10 cellular contexts compared by ENCODE assay signal in genomic region chr19:10115392-10116084, GRCh38. TPM values are rescaled to one million over a fixed set of nuclear protein-coding genes. Genes with fewer than 3 reads are reported as not detected.
DNase-seq lines count a peak whose midpoint lies in the region; ATAC-seq, FAIRE-seq and TF ChIP-seq lines count a peak whose summit lies in the region.
"Had no signal": no experiment of that assay in that cellular context is flagged by ENCODE, and none has a peak within 500 bp of the region (broad histone marks: within the 10 kb centered on the region; RNA-seq: fewer than 3 reads in every experiment).

No MANE protein-coding gene starts in this region.

- H3K18ac ChIP-seq in H1 (ENCODE audit: extremely low read depth, low read length), result no peak overlapping the region

- no peak overlapping the region for H3K27ac ChIP-seq in A549
- no peak overlapping the region for H3K27ac ChIP-seq in H1 (ENCODE audit: low read depth, low read length)
- H3K27ac ChIP-seq: KMS-11 had no signal

- FAIRE-seq in A549 (lab: Jason Lieb, UNC) (no peak), D721Med (lab: Jason Lieb, UNC) (no peak), H1 (lab: Jason Lieb, UNC) (no peak)

- no peak overlapping the region for H3K56ac ChIP-seq in H1 (replicated peaks; ENCODE audit: insufficient read length, low read depth, low read length)

- no peak overlapping the region for H2BK12ac ChIP-seq in H1 (ENCODE audit: low read depth, low read length)

- peaks cover 5% of the 10 kb centered on the region for H3K23me2 ChIP-seq in H1 (ENCODE audit: low read depth, low read length)

- H3K79me2 ChIP-seq in H1 (ENCODE audit: control insufficient read depth in 1 of 2, insufficient read depth in 2 of 2, low read length in 2 of 2), result peaks cover 0 to 12% of the 10 kb centered on the region in 2 experiments; a peak in 2 of 4 replicates

- WGBS in A549 (ENCODE audit: missing lambda C conversion rate), result 94% methylated on average over 30 of the region's 45 CpGs
- WGBS in H1 (ENCODE audit: extremely low coverage in 1 of 2, insufficient coverage in 1 of 2, insufficient read length in 1 of 2, insufficient replicate concordance in 2 of 2, low coverage in 1 of 2, low lambda C conversion rate in 2 of 2, missing lambda C conversion rate in 1 of 2), 2 experiments, result 95% methylated on average over 45 of the region's 45 CpGs; no CpG with 5 or more reads in 1 of the 2 experiments

- no peak overlapping the region for H3K4ac ChIP-seq in H1 (replicated peaks; ENCODE audit: insufficient read length, low read depth, low read length)

- no peak for TF ChIP-seq POLR2A in A549 (IDR thresholded peaks at IDR 0.05; ENCODE audit: low read length)
- peak; percentile 53 for TF ChIP-seq POLR2A in Raji (IDR thresholded peaks at IDR 0.05; ENCODE audit: insufficient read depth, low read depth, low read length)
- TF ChIP-seq POLR2A in H1 (IDR thresholded peaks at IDR 0.05; ENCODE audit: control extremely low read depth in 1 of 2, low read depth in 2 of 2, low read length in 2 of 2), result peak in 1 of 2 experiments; percentile 76

- ATAC-seq in A549 (peak in 1 of 2 experiments; percentile 1; a peak in 1 of 6 replicates), omental fat pad (ENCODE audit: low FRiP score) (no peak), HG03045 (IDR thresholded peaks at IDR 0.05; ENCODE audit: unreplicated experiment) (no peak)

- no peak overlapping the region for H2BK5ac ChIP-seq in H1 (ENCODE audit: low read depth, low read length)

- H3K9me3 ChIP-seq in A549 (no peaks in the 10 kb centered on the region), H1 (ENCODE audit: insufficient read depth in 2 of 2, low read depth in 1 of 2, low read length in 1 of 2) (no peaks in the 10 kb centered on the region)

- 0 out of 2 replicates have a peak, but pooled peaks cover 2% of the 10 kb centered on the region for H3K79me1 ChIP-seq in H1 (ENCODE audit: low read depth, low read length)

- no peak overlapping the region for H3K14ac ChIP-seq in H1 (ENCODE audit: insufficient read length)

- H3K36me3 ChIP-seq in H1 (ENCODE audit: control insufficient read depth in 2 of 4, insufficient read depth in 4 of 4, low read length in 3 of 4), result peaks cover 29 to 48% (median 38%) of the 10 kb centered on the region in 4 experiments

- CTCF ChIA-PET in A549 (lab: Yijun Ruan, JAX), result interaction anchor here (1.1 to 2.7 kb wide), 5 partner anchors 9 to 302 kb away, joined by 3 to 8 read pairs (median 4); partner anchors contain the start of genes ANGPTL6 and PPAN
- CTCF ChIA-PET in H1 (lab: Charles Lee; ENCODE audit: partially characterized antibody), result interaction anchor here (0.9 to 3.5 kb wide), 9 partner anchors 9 to 276 kb away, joined by 3 to 18 read pairs (median 4); partner anchors contain the start of gene PPAN
- CTCF ChIA-PET in GM10248 (lab: Yijun Ruan, JAX), result interaction anchor here (1.1 to 11.7 kb wide), 4 partner anchors 15 to 185 kb away, joined by 3 to 163 read pairs (median 6); partner anchors contain the start of gene ANGPTL6

- H2BK20ac ChIP-seq in H1 (ENCODE audit: low read length), result no peak overlapping the region

- DNase-seq in A549 (ENCODE audit: low read depth in 1 of 2, low spot score in 1 of 2) (no peak), D721Med (ENCODE audit: insufficient read length, low spot score) (peak; percentile 1), H1 (ENCODE audit: low read depth in 1 of 2, low spot score in 2 of 2) (no peak), omental fat pad (ENCODE audit: low spot score) (no peak), GM10248 (ENCODE audit: extremely low spot score) (no peak), NK-92 (lab: John Stamatoyannopoulos, UW; ENCODE audit: unreplicated experiment) (no peak)
- DNase-seq: NCI-H2029 had no signal

- no peak overlapping the region for H2BK15ac ChIP-seq in H1 (ENCODE audit: low read length)

- H4K5ac ChIP-seq in H1 (ENCODE audit: insufficient read length, low read depth, low read length), result no peak overlapping the region

- TF ChIP-seq RAD21 in A549 (conservative IDR thresholded peaks at IDR 0.05 in 1 of 2, IDR thresholded peaks at IDR 0.05 in 1 of 2) (no peak), H1 (IDR thresholded peaks at IDR 0.05 in 1 of 2, conservative IDR thresholded peaks at IDR 0.05 in 1 of 2; ENCODE audit: low read depth in 2 of 2, low read length in 2 of 2) (no peak)

- TF ChIP-seq CTCF in A549 (IDR thresholded peaks at IDR 0.05) (no peak), D721Med (IDR thresholded peaks at IDR 0.05; ENCODE audit: insufficient read depth, missing control alignments) (no peak), H1 (IDR thresholded peaks at IDR 0.05; ENCODE audit: control extremely low read depth in 1 of 3, insufficient read depth in 1 of 3, low read depth in 1 of 3, low read length in 3 of 3) (no peak), omental fat pad (IDR thresholded peaks at IDR 0.05) (no peak), GM10248 (IDR thresholded peaks at IDR 0.05; ENCODE audit: control extremely low read depth, extremely low read depth, low read depth, missing control alignments) (no peak)

- no peak overlapping the region for H2AK5ac ChIP-seq in H1 (ENCODE audit: low read depth, low read length)

- no peak overlapping the region for H4K91ac ChIP-seq in H1 (replicated peaks; ENCODE audit: insufficient read length, low read length)

- H3K4me2 ChIP-seq in A549 (no peak overlapping the region), H1 (ENCODE audit: insufficient read depth in 1 of 2, low read depth in 2 of 2, low read length in 2 of 2) (no peak overlapping the region)
- H3K4me2 ChIP-seq: KMS-11 had no signal

- no peak overlapping the region for H3K9ac ChIP-seq in H1 (replicated peaks in 1 of 4; ENCODE audit: extremely low read depth in 1 of 4, low read depth in 3 of 4, low read length in 3 of 4)
- H3K9ac ChIP-seq: KMS-11 had no signal

- H2BK120ac ChIP-seq in H1 (replicated peaks; ENCODE audit: low read depth, low read length), result no peak overlapping the region

- POLR2A ChIA-PET in A549 (lab: Yijun Ruan, JAX), result interaction anchor here (0.6 to 1.0 kb wide), 2 partner anchors 9 to 250 kb away, joined by 3 to 9 read pairs; no protein-coding TSS in a partner anchor
- POLR2A ChIA-PET in H1 (lab: Charles Lee; ENCODE audit: partially characterized antibody), result interaction anchor here (0.6 to 29.1 kb wide), 19 partner anchors 6 to 368 kb away, joined by 3 to 412 read pairs (median 4); partner anchors contain the start of genes ANGPTL6, EIF3G, ICAM4 and MRPL4
- POLR2A ChIA-PET in GM10248 (lab: Yijun Ruan, JAX), result interaction anchor here (0.9 to 2.3 kb wide), 4 partner anchors 8 to 156 kb away, joined by 3 to 22 read pairs (median 6); partner anchors contain the start of gene PPAN

- no peak overlapping the region for H2AFZ ChIP-seq in H1 (ENCODE audit: low read length)

- H3K27me3 ChIP-seq in H1 (replicated peaks in 1 of 4; ENCODE audit: control insufficient read depth in 3 of 4, extremely low read depth in 1 of 4, insufficient read depth in 3 of 4, low read length in 3 of 4), result no peaks in the 10 kb centered on the region

- H3K4me3 ChIP-seq in A549 (no peak overlapping the region), H1 (ENCODE audit: extremely low read depth in 1 of 4, insufficient read depth in 2 of 4, low read depth in 3 of 4, low read length in 4 of 4) (no peak overlapping the region)

- peaks cover 16 to 26% of the 10 kb centered on the region in 2 experiments for H4K20me1 ChIP-seq in H1 (replicated peaks in 1 of 2; ENCODE audit: control insufficient read depth in 1 of 2, insufficient read depth in 2 of 2, low read length in 2 of 2)

- no peak overlapping the region for H3K23ac ChIP-seq in H1 (ENCODE audit: insufficient read length)

- peak overlapping the region; percentile 63; the same call in 1 of the 2 replicates for H4K8ac ChIP-seq in H1 (ENCODE audit: extremely low read depth, insufficient read depth, low read length)

- no peak for TF ChIP-seq EP300 in A549 (IDR thresholded peaks at IDR 0.05)
- TF ChIP-seq EP300 in H1 (IDR thresholded peaks at IDR 0.05; ENCODE audit: borderline replicate concordance in 1 of 2, low read depth in 2 of 2, low read length in 2 of 2), result no peak

- H3K4me1 ChIP-seq in A549 (peaks cover 26% of the 10 kb centered on the region; the same call in 2 of the 3 replicates), H1 (replicated peaks in 1 of 4; ENCODE audit: control insufficient read depth in 3 of 4, insufficient read depth in 4 of 4, low read length in 3 of 4) (peaks cover 0 to 7% (median 1%) of the 10 kb centered on the region in 4 experiments; a peak in 2 of 7 replicates)

RNA-seq across cellular contexts. Expression of gene P2RY11, which starts 4.0 kb away (rescaled TPM):
- 1.9 and 2.3 TPM in 2 replicates for polyA plus RNA-seq in A549 (2011; rRNA removed)
- polyA plus RNA-seq in A549 (2012; cell fraction: cytosol; rRNA removed), result 3.6 and 5.1 TPM in 2 replicates
- polyA plus RNA-seq in A549 (2012; cell fraction: nucleus; rRNA removed), result 29.9 and 47.2 TPM in 2 replicates
- 5.8 to 9.0 TPM (median 6.4 TPM) in 3 replicates for polyA plus RNA-seq in A549 (2017; fragmentation: RNase III; extraction: RNeasy Plus Mini Kit Qiagen cat#74134 plus additional on column Dnase treatment)
- 2.6 and 3.1 TPM in 2 replicates for polyA minus RNA-seq in A549 (2011; rRNA and poly(A)+ RNA removed)
- total RNA-seq in H1 (2021; fragmentation: NEBNext Ultra II Directional; extraction: Animal tissue kit (Norgen Biotek cat#: 25700)), result 17.8 and 18.0 TPM in 2 replicates
- polyA plus RNA-seq in H1 (2011; rRNA removed), result 9.2 and 16.2 TPM in 2 replicates
- polyA plus RNA-seq in H1 (2011; cell fraction: cytosol; rRNA removed), result 12.6 TPM
- 21.5 TPM for polyA plus RNA-seq in H1 (2011; cell fraction: nucleus; rRNA removed)
- polyA plus RNA-seq in H1 (2012, experiment 1 of 2), result 11.8 to 21.7 TPM (median 15.7 TPM) in 4 replicates
- 3.7 TPM for polyA plus RNA-seq in H1 (2012, experiment 2 of 2)
- 8.5 TPM for polyA plus RNA-seq in H1 (2013, experiment 1 of 2)
- polyA plus RNA-seq in H1 (2013, experiment 2 of 2), result 6.9 TPM
- polyA minus RNA-seq in H1 (2011; rRNA and poly(A)+ RNA removed), result 5.6 and 6.6 TPM in 2 replicates
- 9.8 TPM for polyA minus RNA-seq in H1 (2011; cell fraction: cytosol; rRNA and poly(A)+ RNA removed)
- polyA minus RNA-seq in H1 (2011; cell fraction: nucleus; rRNA and poly(A)+ RNA removed), result 11.3 TPM
- 10 to 100 TPM in 1 of 4 donors, 1 to 10 TPM in 3; 2.7 to 18.7 (median 4.7) TPM for total RNA-seq in omental fat pad

RNA-seq across cellular contexts. Expression of gene EIF3G, which starts 4.2 kb away (rescaled TPM):
- polyA plus RNA-seq in A549 (2011; rRNA removed), result 60.9 and 81.6 TPM in 2 replicates
- polyA plus RNA-seq in A549 (2012; cell fraction: cytosol; rRNA removed), result 184 and 200 TPM in 2 replicates
- polyA plus RNA-seq in A549 (2012; cell fraction: nucleus; rRNA removed), result 525 and 617 TPM in 2 replicates
- 147 to 160 TPM (median 151 TPM) in 3 replicates for polyA plus RNA-seq in A549 (2017; fragmentation: RNase III; extraction: RNeasy Plus Mini Kit Qiagen cat#74134 plus additional on column Dnase treatment)
- polyA minus RNA-seq in A549 (2011; rRNA and poly(A)+ RNA removed), result 35.9 and 38.4 TPM in 2 replicates
- total RNA-seq in H1 (2021; fragmentation: NEBNext Ultra II Directional; extraction: Animal tissue kit (Norgen Biotek cat#: 25700)), result 281 and 284 TPM in 2 replicates
- 238 and 426 TPM in 2 replicates for polyA plus RNA-seq in H1 (2011; rRNA removed)
- 329 TPM for polyA plus RNA-seq in H1 (2011; cell fraction: cytosol; rRNA removed)
- 840 TPM for polyA plus RNA-seq in H1 (2011; cell fraction: nucleus; rRNA removed)
- polyA plus RNA-seq in H1 (2012, experiment 1 of 2), result 178 to 323 TPM (median 308 TPM) in 4 replicates
- 313 TPM for polyA plus RNA-seq in H1 (2012, experiment 2 of 2)
- polyA plus RNA-seq in H1 (2013, experiment 1 of 2), result 193 TPM
- 175 TPM for polyA plus RNA-seq in H1 (2013, experiment 2 of 2)
- 49.5 and 65.1 TPM in 2 replicates for polyA minus RNA-seq in H1 (2011; rRNA and poly(A)+ RNA removed)
- polyA minus RNA-seq in H1 (2011; cell fraction: cytosol; rRNA and poly(A)+ RNA removed), result 92.7 TPM
- 110 TPM for polyA minus RNA-seq in H1 (2011; cell fraction: nucleus; rRNA and poly(A)+ RNA removed)
- total RNA-seq in omental fat pad, result 100 to 1,000 TPM; 223 to 282 (median 242) TPM

RNA-seq across cellular contexts. Expression of gene PPAN, which starts 9.4 kb away (rescaled TPM):
- polyA plus RNA-seq in A549 (2011; rRNA removed) (26.6 and 30.8 TPM in 2 replicates), A549 (2017; fragmentation: RNase III; extraction: RNeasy Plus Mini Kit Qiagen cat#74134 plus additional on column Dnase treatment) (64.0 to 68.1 TPM (median 65.0 TPM) in 3 replicates), H1 (2011; rRNA removed) (48.8 and 74.7 TPM in 2 replicates)
- 62.0 and 66.6 TPM in 2 replicates for polyA plus RNA-seq in A549 (2012; cell fraction: cytosol; rRNA removed)
- polyA plus RNA-seq in A549 (2012; cell fraction: nucleus; rRNA removed), result 125 and 154 TPM in 2 replicates
- polyA minus RNA-seq in A549 (2011; rRNA and poly(A)+ RNA removed), result 114 and 119 TPM in 2 replicates
- total RNA-seq in H1 (2021; fragmentation: NEBNext Ultra II Directional; extraction: Animal tissue kit (Norgen Biotek cat#: 25700)), result 72.6 and 74.4 TPM in 2 replicates
- 72.1 TPM for polyA plus RNA-seq in H1 (2011; cell fraction: cytosol; rRNA removed)
- polyA plus RNA-seq in H1 (2011; cell fraction: nucleus; rRNA removed), result 93.6 TPM
- 38.2 to 69.3 TPM (median 62.8 TPM) in 4 replicates for polyA plus RNA-seq in H1 (2012, experiment 1 of 2)
- polyA plus RNA-seq in H1 (2012, experiment 2 of 2), result 41.6 TPM
- 41.1 TPM for polyA plus RNA-seq in H1 (2013, experiment 1 of 2)
- polyA plus RNA-seq in H1 (2013, experiment 2 of 2), result 37.0 TPM
- 54.9 and 96.9 TPM in 2 replicates for polyA minus RNA-seq in H1 (2011; rRNA and poly(A)+ RNA removed)
- 52.8 TPM for polyA minus RNA-seq in H1 (2011; cell fraction: cytosol; rRNA and poly(A)+ RNA removed)
- polyA minus RNA-seq in H1 (2011; cell fraction: nucleus; rRNA and poly(A)+ RNA removed), result 45.3 TPM
- 10 to 100 TPM; 25.0 to 79.7 (median 32.0) TPM for total RNA-seq in omental fat pad

RNA-seq across cellular contexts. Expression of gene ANGPTL6, which starts 13.1 kb away (rescaled TPM):
- 0.04 and 0.19 TPM in 2 replicates for polyA plus RNA-seq in A549 (2011; rRNA removed)
- polyA plus RNA-seq in A549 (2012; cell fraction: cytosol; rRNA removed), result 0.08 and 0.11 TPM in 2 replicates
- polyA plus RNA-seq in A549 (2012; cell fraction: nucleus; rRNA removed), result 0.34 and 0.50 TPM in 2 replicates
- 0.12 to 0.31 TPM (median 0.18 TPM) in 3 replicates for polyA plus RNA-seq in A549 (2017; fragmentation: RNase III; extraction: RNeasy Plus Mini Kit Qiagen cat#74134 plus additional on column Dnase treatment)
- polyA minus RNA-seq in A549 (2011; rRNA and poly(A)+ RNA removed), result 0.24 and 0.33 TPM in 2 replicates
- not detected in 2 replicates for total RNA-seq in H1 (2021; fragmentation: NEBNext Ultra II Directional; extraction: Animal tissue kit (Norgen Biotek cat#: 25700))
- polyA plus RNA-seq in H1 (2011; rRNA removed), result 0.20 and 0.38 TPM in 2 replicates
- polyA plus RNA-seq in H1 (2011; cell fraction: cytosol; rRNA removed), result 0.14 TPM
- polyA plus RNA-seq in H1 (2011; cell fraction: nucleus; rRNA removed), result 0.27 TPM
- 0.13 TPM in 1 of 4 replicates, not detected in the others for polyA plus RNA-seq in H1 (2012, experiment 1 of 2)
- polyA plus RNA-seq in H1 (2012, experiment 2 of 2), result not detected
- polyA plus RNA-seq in H1 (2013, experiment 1 of 2), result 0.18 TPM
- 0.11 TPM for polyA plus RNA-seq in H1 (2013, experiment 2 of 2)
- polyA minus RNA-seq in H1 (2011; rRNA and poly(A)+ RNA removed), result 0.32 TPM in 1 of 2 replicates, not detected in the other
- not detected for polyA minus RNA-seq in H1 (2011; cell fraction: cytosol; rRNA and poly(A)+ RNA removed)
- not detected for polyA minus RNA-seq in H1 (2011; cell fraction: nucleus; rRNA and poly(A)+ RNA removed)
- under 1 TPM in 3 of 4 donors, not detected in 1; 0.31 to 0.84 (median 0.37) TPM for total RNA-seq in omental fat pad

RNA-seq across cellular contexts. Expression of gene SHFL, which starts 29.4 kb away (rescaled TPM):
- polyA plus RNA-seq in A549 (2011; rRNA removed) (9.1 and 10.1 TPM in 2 replicates), A549 (2017; fragmentation: RNase III; extraction: RNeasy Plus Mini Kit Qiagen cat#74134 plus additional on column Dnase treatment) (10.5 to 16.4 TPM (median 12.5 TPM) in 3 replicates), H1 (2011; rRNA removed) (37.1 and 47.0 TPM in 2 replicates)
- polyA plus RNA-seq in A549 (2012; cell fraction: cytosol; rRNA removed), result 11.7 and 14.0 TPM in 2 replicates
- polyA plus RNA-seq in A549 (2012; cell fraction: nucleus; rRNA removed), result 33.6 and 40.8 TPM in 2 replicates
- 6.4 and 7.7 TPM in 2 replicates for polyA minus RNA-seq in A549 (2011; rRNA and poly(A)+ RNA removed)
- total RNA-seq in H1 (2021; fragmentation: NEBNext Ultra II Directional; extraction: Animal tissue kit (Norgen Biotek cat#: 25700)), result 24.5 and 25.3 TPM in 2 replicates
- polyA plus RNA-seq in H1 (2011; cell fraction: cytosol; rRNA removed), result 44.9 TPM
- 111 TPM for polyA plus RNA-seq in H1 (2011; cell fraction: nucleus; rRNA removed)
- polyA plus RNA-seq in H1 (2012, experiment 1 of 2), result 23.9 to 30.6 TPM (median 28.3 TPM) in 4 replicates
- 22.6 TPM for polyA plus RNA-seq in H1 (2012, experiment 2 of 2)
- 25.2 TPM for polyA plus RNA-seq in H1 (2013, experiment 1 of 2)
- 24.6 TPM for polyA plus RNA-seq in H1 (2013, experiment 2 of 2)
- polyA minus RNA-seq in H1 (2011; rRNA and poly(A)+ RNA removed), result 14.0 and 20.2 TPM in 2 replicates
- polyA minus RNA-seq in H1 (2011; cell fraction: cytosol; rRNA and poly(A)+ RNA removed), result 17.1 TPM
- polyA minus RNA-seq in H1 (2011; cell fraction: nucleus; rRNA and poly(A)+ RNA removed), result 22.7 TPM
- 10 to 100 TPM; 20.7 to 36.7 (median 27.7) TPM for total RNA-seq in omental fat pad
